In the genomic region with DNA sequence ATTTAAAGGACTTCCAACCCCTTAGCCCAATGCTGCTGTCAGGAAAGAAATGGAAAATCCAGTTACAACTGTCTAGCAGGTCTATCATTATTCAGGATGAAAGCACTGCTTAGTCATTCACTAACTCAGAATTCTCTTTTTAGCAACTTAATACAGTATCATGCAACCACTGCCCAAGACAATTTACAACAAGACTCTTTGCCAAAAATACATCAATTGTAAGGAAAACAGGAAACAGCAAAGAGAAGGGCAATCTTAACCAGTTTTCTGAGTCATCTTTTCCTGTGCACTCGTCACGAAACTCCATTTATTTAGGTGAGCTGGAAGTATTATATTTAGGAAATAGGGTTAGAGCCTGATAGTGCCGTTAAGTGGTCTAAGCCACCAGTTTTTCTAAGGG, we compare ENCODE assay signal across 1 cellular context.
A peak's percentile ranks its signal among the peaks of the same experiment; 100 is the strongest.
TF ChIP-seq lines count a peak whose summit lies in the region.

No MANE protein-coding gene starts in this region.

TF ChIP-seq in GM12878, 131 proteins besides CTCF, POLR2A, EP300 and RAD21 (continued from another document and continues in another):
- TF ChIP-seq, protein P1, sequence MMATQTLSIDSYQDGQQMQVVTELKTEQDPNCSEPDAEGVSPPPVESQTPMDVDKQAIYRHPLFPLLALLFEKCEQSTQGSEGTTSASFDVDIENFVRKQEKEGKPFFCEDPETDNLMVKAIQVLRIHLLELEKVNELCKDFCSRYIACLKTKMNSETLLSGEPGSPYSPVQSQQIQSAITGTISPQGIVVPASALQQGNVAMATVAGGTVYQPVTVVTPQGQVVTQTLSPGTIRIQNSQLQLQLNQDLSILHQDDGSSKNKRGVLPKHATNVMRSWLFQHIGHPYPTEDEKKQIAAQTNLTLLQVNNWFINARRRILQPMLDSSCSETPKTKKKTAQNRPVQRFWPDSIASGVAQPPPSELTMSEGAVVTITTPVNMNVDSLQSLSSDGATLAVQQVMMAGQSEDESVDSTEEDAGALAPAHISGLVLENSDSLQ (IDR thresholded peaks at IDR 0.05), result no peak
- TF ChIP-seq SUPT20H (IDR thresholded peaks at IDR 0.05; ENCODE audit: borderline replicate concordance, control insufficient read depth, low read depth, low read length) (no peak), BMI1 (IDR thresholded peaks at IDR 0.05; ENCODE audit: borderline replicate concordance) (no peak), MLLT1 (IDR thresholded peaks at IDR 0.05) (no peak), SMC3 (IDR thresholded peaks at IDR 0.05; ENCODE audit: borderline replicate concordance, low read length) (no peak), NR2C1 (IDR thresholded peaks at IDR 0.05) (no peak), DPF2 (IDR thresholded peaks at IDR 0.05) (no peak), TBL1XR1 (IDR thresholded peaks at IDR 0.05; ENCODE audit: low read depth, low read length) (no peak), ZNF217 (IDR thresholded peaks at IDR 0.05) (no peak), FOS (IDR thresholded peaks at IDR 0.05; ENCODE audit: borderline replicate concordance, extremely low read depth, insufficient read length) (no peak), NFYA (IDR thresholded peaks at IDR 0.05; ENCODE audit: borderline replicate concordance, low read depth, low read length) (no peak), IRF4 (IDR thresholded peaks at IDR 0.05; ENCODE audit: low read depth, low read length) (no peak), TCF3 (IDR thresholded peaks at IDR 0.05; ENCODE audit: borderline replicate concordance, insufficient read depth, low read depth, low read length) (no peak), MXI1 (IDR thresholded peaks at IDR 0.05; ENCODE audit: low read depth, low read length) (no peak), TCF7 (IDR thresholded peaks at IDR 0.05; ENCODE audit: borderline replicate concordance) (0 out of 2 replicates have a peak, but pooled peaks have one; percentile 26), RUNX3 (IDR thresholded peaks at IDR 0.05; ENCODE audit: low read length) (peak; percentile 79), PAX8 (IDR thresholded peaks at IDR 0.05) (no peak), FOXM1 (IDR thresholded peaks at IDR 0.05; ENCODE audit: low read depth, low read length) (peak; percentile 81; the same call in 1 of the 2 replicates), IKZF1 (conservative IDR thresholded peaks at IDR 0.05) (peak; percentile 41), PRDM15 (CRISPR knock-in tag; IDR thresholded peaks at IDR 0.05) (no peak), ZSCAN29 (IDR thresholded peaks at IDR 0.05) (no peak), BRCA1 (IDR thresholded peaks at IDR 0.05; ENCODE audit: low read depth, low read length) (no peak), CREB1 (IDR thresholded peaks at IDR 0.05; ENCODE audit: low read depth) (peak; percentile 15; the same call in 1 of the 2 replicates), MTA3 (IDR thresholded peaks at IDR 0.05; ENCODE audit: borderline replicate concordance, low read length) (peak; percentile 51; the same call in 1 of the 2 replicates), TAF1 (IDR thresholded peaks at IDR 0.05; ENCODE audit: borderline replicate concordance, low read depth, low read length) (no peak), EZH2 (IDR thresholded peaks at IDR 0.05; ENCODE audit: borderline replicate concordance, control insufficient read depth, low read depth, low read length) (no peak), POLR2AphosphoS2 (IDR thresholded peaks at IDR 0.05; ENCODE audit: low read depth, low read length) (no peak), STAT3 (IDR thresholded peaks at IDR 0.05; ENCODE audit: low read depth, low read length) (no peak), CREM (IDR thresholded peaks at IDR 0.05; ENCODE audit: low read depth) (peak; percentile 69; the same call in 1 of the 2 replicates), NFXL1 (IDR thresholded peaks at IDR 0.05; ENCODE audit: borderline replicate concordance) (no peak), RFX5 (IDR thresholded peaks at IDR 0.05; ENCODE audit: low read depth, low read length) (no peak), KDM1A (IDR thresholded peaks at IDR 0.05; ENCODE audit: borderline replicate concordance) (no peak), IKZF2 (IDR thresholded peaks at IDR 0.05) (peak in 1 of 2 experiments; percentile 34; a peak in 1 of 4 replicates), HCFC1 (IDR thresholded peaks at IDR 0.05; ENCODE audit: low read length) (no peak)
- TF ChIP-seq, protein P2, sequence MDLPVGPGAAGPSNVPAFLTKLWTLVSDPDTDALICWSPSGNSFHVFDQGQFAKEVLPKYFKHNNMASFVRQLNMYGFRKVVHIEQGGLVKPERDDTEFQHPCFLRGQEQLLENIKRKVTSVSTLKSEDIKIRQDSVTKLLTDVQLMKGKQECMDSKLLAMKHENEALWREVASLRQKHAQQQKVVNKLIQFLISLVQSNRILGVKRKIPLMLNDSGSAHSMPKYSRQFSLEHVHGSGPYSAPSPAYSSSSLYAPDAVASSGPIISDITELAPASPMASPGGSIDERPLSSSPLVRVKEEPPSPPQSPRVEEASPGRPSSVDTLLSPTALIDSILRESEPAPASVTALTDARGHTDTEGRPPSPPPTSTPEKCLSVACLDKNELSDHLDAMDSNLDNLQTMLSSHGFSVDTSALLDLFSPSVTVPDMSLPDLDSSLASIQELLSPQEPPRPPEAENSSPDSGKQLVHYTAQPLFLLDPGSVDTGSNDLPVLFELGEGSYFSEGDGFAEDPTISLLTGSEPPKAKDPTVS (IDR thresholded peaks at IDR 0.05; ENCODE audit: low read depth, low read length), result no peak
- TF ChIP-seq, protein P3, sequence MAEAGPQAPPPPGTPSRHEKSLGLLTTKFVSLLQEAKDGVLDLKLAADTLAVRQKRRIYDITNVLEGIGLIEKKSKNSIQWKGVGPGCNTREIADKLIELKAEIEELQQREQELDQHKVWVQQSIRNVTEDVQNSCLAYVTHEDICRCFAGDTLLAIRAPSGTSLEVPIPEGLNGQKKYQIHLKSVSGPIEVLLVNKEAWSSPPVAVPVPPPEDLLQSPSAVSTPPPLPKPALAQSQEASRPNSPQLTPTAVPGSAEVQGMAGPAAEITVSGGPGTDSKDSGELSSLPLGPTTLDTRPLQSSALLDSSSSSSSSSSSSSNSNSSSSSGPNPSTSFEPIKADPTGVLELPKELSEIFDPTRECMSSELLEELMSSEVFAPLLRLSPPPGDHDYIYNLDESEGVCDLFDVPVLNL (IDR thresholded peaks at IDR 0.05; ENCODE audit: low read depth, low read length), result no peak
- TF ChIP-seq, protein P4, sequence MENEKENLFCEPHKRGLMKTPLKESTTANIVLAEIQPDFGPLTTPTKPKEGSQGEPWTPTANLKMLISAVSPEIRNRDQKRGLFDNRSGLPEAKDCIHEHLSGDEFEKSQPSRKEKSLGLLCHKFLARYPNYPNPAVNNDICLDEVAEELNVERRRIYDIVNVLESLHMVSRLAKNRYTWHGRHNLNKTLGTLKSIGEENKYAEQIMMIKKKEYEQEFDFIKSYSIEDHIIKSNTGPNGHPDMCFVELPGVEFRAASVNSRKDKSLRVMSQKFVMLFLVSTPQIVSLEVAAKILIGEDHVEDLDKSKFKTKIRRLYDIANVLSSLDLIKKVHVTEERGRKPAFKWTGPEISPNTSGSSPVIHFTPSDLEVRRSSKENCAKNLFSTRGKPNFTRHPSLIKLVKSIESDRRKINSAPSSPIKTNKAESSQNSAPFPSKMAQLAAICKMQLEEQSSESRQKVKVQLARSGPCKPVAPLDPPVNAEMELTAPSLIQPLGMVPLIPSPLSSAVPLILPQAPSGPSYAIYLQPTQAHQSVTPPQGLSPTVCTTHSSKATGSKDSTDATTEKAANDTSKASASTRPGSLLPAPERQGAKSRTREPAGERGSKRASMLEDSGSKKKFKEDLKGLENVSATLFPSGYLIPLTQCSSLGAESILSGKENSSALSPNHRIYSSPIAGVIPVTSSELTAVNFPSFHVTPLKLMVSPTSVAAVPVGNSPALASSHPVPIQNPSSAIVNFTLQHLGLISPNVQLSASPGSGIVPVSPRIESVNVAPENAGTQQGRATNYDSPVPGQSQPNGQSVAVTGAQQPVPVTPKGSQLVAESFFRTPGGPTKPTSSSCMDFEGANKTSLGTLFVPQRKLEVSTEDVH (IDR thresholded peaks at IDR 0.05; ENCODE audit: low read depth, partially characterized antibody), result no peak
- TF ChIP-seq, protein P5, sequence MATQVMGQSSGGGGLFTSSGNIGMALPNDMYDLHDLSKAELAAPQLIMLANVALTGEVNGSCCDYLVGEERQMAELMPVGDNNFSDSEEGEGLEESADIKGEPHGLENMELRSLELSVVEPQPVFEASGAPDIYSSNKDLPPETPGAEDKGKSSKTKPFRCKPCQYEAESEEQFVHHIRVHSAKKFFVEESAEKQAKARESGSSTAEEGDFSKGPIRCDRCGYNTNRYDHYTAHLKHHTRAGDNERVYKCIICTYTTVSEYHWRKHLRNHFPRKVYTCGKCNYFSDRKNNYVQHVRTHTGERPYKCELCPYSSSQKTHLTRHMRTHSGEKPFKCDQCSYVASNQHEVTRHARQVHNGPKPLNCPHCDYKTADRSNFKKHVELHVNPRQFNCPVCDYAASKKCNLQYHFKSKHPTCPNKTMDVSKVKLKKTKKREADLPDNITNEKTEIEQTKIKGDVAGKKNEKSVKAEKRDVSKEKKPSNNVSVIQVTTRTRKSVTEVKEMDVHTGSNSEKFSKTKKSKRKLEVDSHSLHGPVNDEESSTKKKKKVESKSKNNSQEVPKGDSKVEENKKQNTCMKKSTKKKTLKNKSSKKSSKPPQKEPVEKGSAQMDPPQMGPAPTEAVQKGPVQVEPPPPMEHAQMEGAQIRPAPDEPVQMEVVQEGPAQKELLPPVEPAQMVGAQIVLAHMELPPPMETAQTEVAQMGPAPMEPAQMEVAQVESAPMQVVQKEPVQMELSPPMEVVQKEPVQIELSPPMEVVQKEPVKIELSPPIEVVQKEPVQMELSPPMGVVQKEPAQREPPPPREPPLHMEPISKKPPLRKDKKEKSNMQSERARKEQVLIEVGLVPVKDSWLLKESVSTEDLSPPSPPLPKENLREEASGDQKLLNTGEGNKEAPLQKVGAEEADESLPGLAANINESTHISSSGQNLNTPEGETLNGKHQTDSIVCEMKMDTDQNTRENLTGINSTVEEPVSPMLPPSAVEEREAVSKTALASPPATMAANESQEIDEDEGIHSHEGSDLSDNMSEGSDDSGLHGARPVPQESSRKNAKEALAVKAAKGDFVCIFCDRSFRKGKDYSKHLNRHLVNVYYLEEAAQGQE (IDR thresholded peaks at IDR 0.05; ENCODE audit: low read depth, low read length), result no peak
- TF ChIP-seq, protein P6, sequence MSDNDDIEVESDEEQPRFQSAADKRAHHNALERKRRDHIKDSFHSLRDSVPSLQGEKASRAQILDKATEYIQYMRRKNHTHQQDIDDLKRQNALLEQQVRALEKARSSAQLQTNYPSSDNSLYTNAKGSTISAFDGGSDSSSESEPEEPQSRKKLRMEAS (IDR thresholded peaks at IDR 0.05; ENCODE audit: low read depth, low read length), result no peak
- TF ChIP-seq, protein P7, sequence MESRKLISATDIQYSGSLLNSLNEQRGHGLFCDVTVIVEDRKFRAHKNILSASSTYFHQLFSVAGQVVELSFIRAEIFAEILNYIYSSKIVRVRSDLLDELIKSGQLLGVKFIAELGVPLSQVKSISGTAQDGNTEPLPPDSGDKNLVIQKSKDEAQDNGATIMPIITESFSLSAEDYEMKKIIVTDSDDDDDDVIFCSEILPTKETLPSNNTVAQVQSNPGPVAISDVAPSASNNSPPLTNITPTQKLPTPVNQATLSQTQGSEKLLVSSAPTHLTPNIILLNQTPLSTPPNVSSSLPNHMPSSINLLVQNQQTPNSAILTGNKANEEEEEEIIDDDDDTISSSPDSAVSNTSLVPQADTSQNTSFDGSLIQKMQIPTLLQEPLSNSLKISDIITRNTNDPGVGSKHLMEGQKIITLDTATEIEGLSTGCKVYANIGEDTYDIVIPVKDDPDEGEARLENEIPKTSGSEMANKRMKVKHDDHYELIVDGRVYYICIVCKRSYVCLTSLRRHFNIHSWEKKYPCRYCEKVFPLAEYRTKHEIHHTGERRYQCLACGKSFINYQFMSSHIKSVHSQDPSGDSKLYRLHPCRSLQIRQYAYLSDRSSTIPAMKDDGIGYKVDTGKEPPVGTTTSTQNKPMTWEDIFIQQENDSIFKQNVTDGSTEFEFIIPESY (IDR thresholded peaks at IDR 0.05), result no peak
- TF ChIP-seq, protein P8, sequence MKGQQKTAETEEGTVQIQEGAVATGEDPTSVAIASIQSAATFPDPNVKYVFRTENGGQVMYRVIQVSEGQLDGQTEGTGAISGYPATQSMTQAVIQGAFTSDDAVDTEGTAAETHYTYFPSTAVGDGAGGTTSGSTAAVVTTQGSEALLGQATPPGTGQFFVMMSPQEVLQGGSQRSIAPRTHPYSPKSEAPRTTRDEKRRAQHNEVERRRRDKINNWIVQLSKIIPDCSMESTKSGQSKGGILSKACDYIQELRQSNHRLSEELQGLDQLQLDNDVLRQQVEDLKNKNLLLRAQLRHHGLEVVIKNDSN (IDR thresholded peaks at IDR 0.05; ENCODE audit: borderline replicate concordance, extremely low read length, insufficient read depth, low read depth, low read length), result no peak
